8 cellular contexts compared by ENCODE assay signal in genomic region chr6:66496659-66497058, GRCh38.
DNase-seq lines count a peak whose midpoint lies in the region; ATAC-seq and TF ChIP-seq lines count a peak whose summit lies in the region.

No MANE protein-coding gene starts in this region.

- H3K4me1 ChIP-seq in fibroblast of lung (ENCODE audit: control insufficient read depth, extremely low read depth, insufficient read depth, low read length), result no peaks in the 10 kb centered on the region

- H2AFZ ChIP-seq in fibroblast of lung (ENCODE audit: low read length), result no peak overlapping the region

- H3K36me3 ChIP-seq in fibroblast of lung (ENCODE audit: control insufficient read depth, insufficient read depth, low read length), result no peaks in the 10 kb centered on the region

- no peaks in the 10 kb centered on the region for H4K20me1 ChIP-seq in fibroblast of lung (ENCODE audit: control insufficient read depth, extremely low read depth, insufficient read depth, low read length)

- no peaks in the 10 kb centered on the region for H3K79me2 ChIP-seq in fibroblast of lung (ENCODE audit: control insufficient read depth, insufficient read depth, low read length)

- no peak overlapping the region for H3K4me2 ChIP-seq in fibroblast of lung (ENCODE audit: extremely low read depth, insufficient read depth, low read length)

- peak; percentile 51 to 67 for DNase-seq in AML-193 (lab: John Stamatoyannopoulos, UW)
- peak; percentile 47 for DNase-seq in OCI-M2 (lab: John Stamatoyannopoulos, UW; ENCODE audit: unreplicated experiment)
- DNase-seq in fibroblast of lung (ENCODE audit: low read depth in 2 of 2), result peak in 1 of 2 donors; percentile 42
- DNase-seq in islet precursor cell, result no peak
- DNase-seq in NCI-H1048 (lab: John Stamatoyannopoulos, UW), result no peak
- no peak for DNase-seq in posterior vena cava (ENCODE audit: low spot score)

- H3K9ac ChIP-seq in fibroblast of lung (ENCODE audit: insufficient read depth, low read length), result no peak overlapping the region

- intact Hi-C loops in posterior vena cava (cut with DNase I), result no loop called here

- no peak overlapping the region for H3K27ac ChIP-seq in fibroblast of lung (ENCODE audit: insufficient read depth, low read length)

- no peaks in the 10 kb centered on the region for H3K27me3 ChIP-seq in fibroblast of lung (ENCODE audit: control insufficient read depth, insufficient read depth, low read length)

- TF ChIP-seq CTCF in fibroblast of lung (conservative IDR thresholded peaks at IDR 0.05 in 1 of 2, IDR thresholded peaks at IDR 0.05 in 1 of 2; ENCODE audit: low read depth in 1 of 2, low read length in 2 of 2), result peak; percentile 32 to 52

- H3K9me3 ChIP-seq in fibroblast of lung (ENCODE audit: control insufficient read depth, insufficient read depth, low read depth, low read length), result no peaks in the 10 kb centered on the region

- ATAC-seq in HG03342 (IDR thresholded peaks at IDR 0.05; ENCODE audit: unreplicated experiment) (peak; percentile 65), HG03280 (IDR thresholded peaks at IDR 0.05; ENCODE audit: unreplicated experiment) (no peak)

- no peak overlapping the region for H3K4me3 ChIP-seq in fibroblast of lung (replicated peaks in 1 of 4; ENCODE audit: control extremely low read depth in 1 of 4, insufficient read depth in 1 of 4, low read depth in 3 of 4, low read length in 4 of 4)

Comparison
In these comparisons a context has a peak if more than half of its experiments do, and no peak if none do; other contexts are left out.
1. DNase-seq: peak in AML-193 (2 of 2) and OCI-M2 (single experiment); none in islet precursor cell (single experiment), NCI-H1048 (single experiment) and posterior vena cava (single experiment).